In genomic region chr16:88393571-88393970, GRCh38 we compare ENCODE assay signal across 17 cellular contexts. TPM values are rescaled to one million over a fixed set of nuclear protein-coding genes. Genes with fewer than 3 reads are reported as not detected.
A peak's percentile ranks its signal among the peaks of the same experiment; 100 is the strongest.
DNase-seq lines count a peak whose midpoint lies in the region; ATAC-seq and TF ChIP-seq lines count a peak whose summit lies in the region.
"Had no signal": no experiment of that assay in that cellular context is flagged by ENCODE, and none has a peak within 500 bp of the region (broad histone marks: within the 10 kb centered on the region; RNA-seq: fewer than 3 reads in every experiment).

No MANE protein-coding gene starts in this region.

- H2BK5ac ChIP-seq in neuronal stem cell (ENCODE audit: low read length), result peak overlapping the region; percentile 53

- no peak overlapping the region for H3K9ac ChIP-seq in neuronal stem cell (ENCODE audit: low read depth, low read length, poor library complexity)
- H3K9ac ChIP-seq in skeletal muscle satellite cell (ENCODE audit: low read depth, low read length), result peak overlapping the region; percentile 57
- H3K9ac ChIP-seq: BLaER1 had no signal

- H3K36me3 ChIP-seq in heart right ventricle (no peaks in the 10 kb centered on the region), neuronal stem cell (replicated peaks in 1 of 2; ENCODE audit: control insufficient read depth in 2 of 2, insufficient read depth in 2 of 2, low read length in 2 of 2) (no peaks in the 10 kb centered on the region), skeletal muscle satellite cell (ENCODE audit: insufficient read depth, low read length) (peaks cover 23% of the 10 kb centered on the region), aorta (ENCODE audit: control insufficient read depth in 1 of 2, insufficient read depth in 2 of 2, low read length in 1 of 2) (no peaks in the 10 kb centered on the region)
- H3K36me3 ChIP-seq: BLaER1 had no signal

- no peaks in the 10 kb centered on the region for H3K9me3 ChIP-seq in heart right ventricle
- peaks cover 0 to 5% of the 10 kb centered on the region in 2 donors for H3K9me3 ChIP-seq in neuronal stem cell (replicated peaks in 1 of 2; ENCODE audit: control insufficient read depth in 2 of 2, insufficient read depth in 1 of 2, low read depth in 1 of 2, low read length in 2 of 2)
- no peaks in the 10 kb centered on the region for H3K9me3 ChIP-seq in skeletal muscle satellite cell (replicated peaks; ENCODE audit: low read length)
- no peaks in the 10 kb centered on the region for H3K9me3 ChIP-seq in aorta (ENCODE audit: control insufficient read depth, low read length)
- H3K9me3 ChIP-seq: BLaER1 had no signal

- peak overlapping the region; percentile 81 for H2BK120ac ChIP-seq in neuronal stem cell (ENCODE audit: low read depth, low read length)

- DNase-seq in heart right ventricle, result no peak
- no peak for DNase-seq in left cardiac atrium
- no peak for DNase-seq in neuronal stem cell (ENCODE audit: low spot score)
- DNase-seq in aorta, result no peak
- no peak for DNase-seq in foreskin fibroblast
- no peak for DNase-seq in glomerular visceral epithelial cell (ENCODE audit: extremely low spot score)
- DNase-seq in activated CD4-positive, CD25-positive, alpha-beta regulatory T cell (lab: John Stamatoyannopoulos, UW), result no peak
- DNase-seq: 8988T; CD4-positive, alpha-beta memory T cell; DMS153; DMS79; GDM1; HCEC 1CT had no signal

- no peak overlapping the region for H2BK15ac ChIP-seq in neuronal stem cell (ENCODE audit: low read length)

- peak overlapping the region in 8 of 10 donors; percentile 16 to 80 (median 48) for H3K27ac ChIP-seq in heart right ventricle
- H3K27ac ChIP-seq in neuronal stem cell (replicated peaks; ENCODE audit: low read length), result no peak overlapping the region
- peak overlapping the region in 1 of 2 donors; percentile 35 for H3K27ac ChIP-seq in aorta (ENCODE audit: low read depth in 1 of 2, low read length in 2 of 2)
- H3K27ac ChIP-seq: BLaER1, HL-60 had no signal

- H3K4ac ChIP-seq in neuronal stem cell (ENCODE audit: low read length), result no peak overlapping the region

- H3K27me3 ChIP-seq in heart right ventricle (peaks cover 0 to 17% (median 0%) of the 10 kb centered on the region in 7 donors), neuronal stem cell (ENCODE audit: control insufficient read depth in 3 of 3, insufficient read depth in 3 of 3, low read depth in 1 of 3, low read length in 3 of 3) (peaks cover 0 to 80% (median 0%) of the 10 kb centered on the region in 3 experiments), skeletal muscle satellite cell (ENCODE audit: control insufficient read depth, insufficient read depth, low read length) (no peaks in the 10 kb centered on the region), aorta (ENCODE audit: control insufficient read depth in 1 of 2, insufficient read depth in 2 of 2, low read length in 1 of 2) (no peaks in the 10 kb centered on the region)

- no peaks in the 10 kb centered on the region for H3K79me1 ChIP-seq in neuronal stem cell (ENCODE audit: low read depth, low read length)

- H3K4me3 ChIP-seq in heart right ventricle (no peak overlapping the region), neuronal stem cell (ENCODE audit: low read length in 2 of 2) (no peak overlapping the region), skeletal muscle satellite cell (ENCODE audit: low read length) (no peak overlapping the region), aorta (ENCODE audit: low read length in 2 of 2) (no peak overlapping the region), foreskin fibroblast (ENCODE audit: low read depth in 1 of 2, low read length in 2 of 2) (no peak overlapping the region)
- H3K4me3 ChIP-seq: BLaER1, GM23338 had no signal

- peak overlapping the region; percentile 94 for H3K14ac ChIP-seq in neuronal stem cell (ENCODE audit: low read length)

- TF ChIP-seq CTCF in heart right ventricle (IDR thresholded peaks at IDR 0.05), result no peak
- TF ChIP-seq CTCF in foreskin fibroblast (IDR thresholded peaks at IDR 0.05; ENCODE audit: low read depth, low read length), result no peak

- intact Hi-C loops in heart right ventricle (cut with DNase I), result no loop called here
- intact Hi-C loops in left cardiac atrium (cut with DNase I), result no loop called here
- intact Hi-C loops in aorta (cut with DNase I), result no loop called here

- no peak overlapping the region for H4K91ac ChIP-seq in neuronal stem cell (ENCODE audit: low read depth, low read length, poor library complexity)

- H3K4me1 ChIP-seq in heart right ventricle (peaks cover 0 to 19% (median 2%) of the 10 kb centered on the region in 9 donors), neuronal stem cell (ENCODE audit: control insufficient read depth in 2 of 2, insufficient read depth in 1 of 2, low read depth in 1 of 2, low read length in 2 of 2) (no peaks in the 10 kb centered on the region), skeletal muscle satellite cell (ENCODE audit: control insufficient read depth, insufficient read depth, low read length) (peaks cover 12% of the 10 kb centered on the region), aorta (ENCODE audit: control insufficient read depth in 1 of 2, insufficient read depth in 2 of 2, low read length in 2 of 2) (no peaks in the 10 kb centered on the region)

- H3K23ac ChIP-seq in neuronal stem cell (ENCODE audit: low read depth, low read length, poor library complexity), result peak overlapping the region; percentile 65

- no peak overlapping the region for H3K4me2 ChIP-seq in neuronal stem cell (ENCODE audit: insufficient read depth, low read length, poor library complexity, severe bottlenecking)
- no peak overlapping the region for H3K4me2 ChIP-seq in skeletal muscle satellite cell (ENCODE audit: low read length)
- H3K4me2 ChIP-seq: GM23338 had no signal

- no peak overlapping the region for H2BK12ac ChIP-seq in neuronal stem cell (ENCODE audit: low read length)

- 92 to 93% methylated on average over 16 of the region's 16 CpGs for WGBS in heart right ventricle, 2 donors
- no CpG with 5 or more reads among the region's 16 CpGs for WGBS in neuronal stem cell (ENCODE audit: extremely low coverage in 2 of 2, insufficient read length in 2 of 2, insufficient replicate concordance in 1 of 2), 2 donors
- WGBS in aorta, 2 donors, result 63 to 78% methylated on average over 16 of the region's 16 CpGs

- peak overlapping the region; percentile 21 for H2AK5ac ChIP-seq in neuronal stem cell (ENCODE audit: low read depth, low read length)

- H3K18ac ChIP-seq in neuronal stem cell (ENCODE audit: low read length), result peak overlapping the region; percentile 80

- no peak overlapping the region for H2AFZ ChIP-seq in neuronal stem cell (ENCODE audit: low read length)
- H2AFZ ChIP-seq: GM23338 had no signal

- no peak for ATAC-seq in heart right ventricle
- no peak for ATAC-seq in left cardiac atrium
- ATAC-seq in aorta (ENCODE audit: low FRiP score), result peak; percentile 9
- ATAC-seq: GM23338 had no signal

- no peak overlapping the region for H4K8ac ChIP-seq in neuronal stem cell (ENCODE audit: low read depth, low read length)

RNA-seq across cellular contexts. Expression of gene ZNF469, which starts 10.8 kb away (rescaled TPM):
- 1 to 10 TPM in 6 of 10 donors, under 1 TPM in 4; 0.59 to 1.7 (median 1.0) TPM for total RNA-seq in heart right ventricle
- polyA plus RNA-seq in heart right ventricle, result under 1 TPM; 0.23 to 0.73 TPM
- total RNA-seq in left cardiac atrium, result 1 to 10 TPM in 1 of 2 donors, under 1 TPM in 1; 0.65 to 1.7 TPM
- 0.26 TPM for polyA plus RNA-seq in neuronal stem cell (2013, experiment 1 of 2)
- 0.29 TPM for polyA plus RNA-seq in neuronal stem cell (2013, experiment 2 of 2)
- total RNA-seq in skeletal muscle satellite cell (2012; rRNA removed), result 3.8 and 5.2 TPM in 2 replicates
- 1 to 10 TPM; 1.9 to 5.2 TPM for total RNA-seq in aorta
- under 1 TPM; 0.38 to 0.54 TPM for polyA plus RNA-seq in aorta

RNA-seq across cellular contexts. Expression of gene ZFPM1, which starts 59.5 kb away (rescaled TPM):
- total RNA-seq in heart right ventricle, result 1 to 10 TPM; 3.2 to 6.0 (median 4.4) TPM
- 10 to 100 TPM in 1 of 2 donors, 1 to 10 TPM in 1; 2.0 to 10.4 TPM for polyA plus RNA-seq in heart right ventricle
- total RNA-seq in left cardiac atrium, result 10 to 100 TPM in 1 of 2 donors, 1 to 10 TPM in 1; 7.0 to 11.5 TPM
- polyA plus RNA-seq in neuronal stem cell (2013, experiment 1 of 2), result 3.8 TPM
- polyA plus RNA-seq in neuronal stem cell (2013, experiment 2 of 2), result 4.0 TPM
- total RNA-seq in skeletal muscle satellite cell (2012; rRNA removed), result 1.3 and 1.5 TPM in 2 replicates
- total RNA-seq in aorta, result 1 to 10 TPM; 4.1 to 8.8 TPM
- polyA plus RNA-seq in aorta, result 1 to 10 TPM in 1 of 2 donors, under 1 TPM in 1; 0.88 to 2.0 TPM
